Comparison of ENCODE assay signal across 17 cellular contexts in genomic region chr6:138286698-138287097, GRCh38.
"Had no signal": no experiment of that assay in that cellular context is flagged by ENCODE, and none has a peak within 500 bp of the region (broad histone marks: within the 10 kb centered on the region; RNA-seq: fewer than 3 reads in every experiment).

No MANE protein-coding gene starts in this region.

- H3K27me3 Mint-ChIP-seq: stimulated activated naive CD8-positive, alpha-beta T cell treated with anti-CD3 and anti-CD28 coated beads, Interleukin-15, Interleukin-2, amounts not matched to agents 100 ng/mL and 50 ng/mL, for 24 hours had no signal

- H3K36me3 Mint-ChIP-seq: naive B cell had no signal

- H3K27ac Mint-ChIP-seq: naive B cell; nephron; stimulated activated naive CD8-positive, alpha-beta T cell treated with anti-CD3 and anti-CD28 coated beads, Interleukin-15, Interleukin-2, amounts not matched to agents 100 ng/mL and 50 ng/mL, for 24 hours had no signal

- H3K9me3 Mint-ChIP-seq: naive B cell; nephron; stimulated activated naive CD8-positive, alpha-beta T cell treated with anti-CD3 and anti-CD28 coated beads, Interleukin-15, Interleukin-2, amounts not matched to agents 100 ng/mL and 50 ng/mL, for 24 hours had no signal

- H3K9me3 ChIP-seq: colonic mucosa, esophagus muscularis mucosa, gastroesophageal sphincter, left lung, psoas muscle, sigmoid colon, testis, tibial nerve, upper lobe of right lung, vagina had no signal

- H3K27ac ChIP-seq: colonic mucosa, esophagus muscularis mucosa, gastroesophageal sphincter, left lung, psoas muscle, sigmoid colon, skin epidermis, testis, tibial nerve, upper lobe of right lung, vagina had no signal

- H3K4me3 Mint-ChIP-seq: nephron; stimulated activated naive CD8-positive, alpha-beta T cell treated with anti-CD3 and anti-CD28 coated beads, Interleukin-15, Interleukin-2, amounts not matched to agents 100 ng/mL and 50 ng/mL, for 24 hours had no signal

- DNase-seq: foreskin fibroblast, glutamatergic neuron, psoas muscle, sigmoid colon, upper lobe of right lung had no signal

- H3K4me1 ChIP-seq: colonic mucosa, esophagus muscularis mucosa, gastroesophageal sphincter, left lung, psoas muscle, sigmoid colon, testis, tibial nerve, upper lobe of right lung, vagina had no signal

- H3K27me3 ChIP-seq: colonic mucosa, esophagus muscularis mucosa, gastroesophageal sphincter, left lung, sigmoid colon, testis, tibial nerve, upper lobe of right lung, vagina had no signal

- H3K36me3 ChIP-seq: colonic mucosa, esophagus muscularis mucosa, gastroesophageal sphincter, sigmoid colon, tibial nerve, vagina had no signal

- H3K4me3 ChIP-seq: colonic mucosa, esophagus muscularis mucosa, gastroesophageal sphincter, left lung, lung, psoas muscle, sigmoid colon, skin epidermis, testis, tibial nerve, upper lobe of right lung, vagina had no signal

- ATAC-seq: gastroesophageal sphincter had no signal

- H3K4me1 Mint-ChIP-seq: nephron had no signal
